In the genomic region with DNA sequence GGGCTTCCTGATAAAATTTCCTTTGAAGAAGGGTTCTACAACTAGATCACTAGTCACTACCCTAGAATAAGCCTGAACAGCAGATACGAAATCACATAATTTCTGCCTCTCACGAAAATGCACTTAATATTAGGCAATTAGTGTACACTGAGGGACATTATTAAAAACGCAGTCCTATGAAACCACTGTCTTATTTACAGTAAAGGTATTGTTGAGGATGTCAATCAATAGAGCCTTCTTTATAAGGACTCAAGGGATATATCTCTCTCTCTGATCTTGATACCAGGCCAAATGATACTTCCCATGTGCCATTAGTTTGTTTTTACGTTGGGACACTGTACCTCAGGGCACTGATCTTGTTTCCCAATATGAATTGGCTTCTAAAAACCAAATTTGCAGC, we compare ENCODE assay signal across 28 cellular contexts. TPM values are rescaled to one million over a fixed set of nuclear protein-coding genes. Genes with fewer than 3 reads are reported as not detected.
DNase-seq lines count a peak whose midpoint lies in the region; ATAC-seq, FAIRE-seq and TF ChIP-seq lines count a peak whose summit lies in the region.
"Had no signal": no experiment of that assay in that cellular context is flagged by ENCODE, and none has a peak within 500 bp of the region (broad histone marks: within the 10 kb centered on the region; RNA-seq: fewer than 3 reads in every experiment).

No MANE protein-coding gene starts in this region.

- no peak overlapping the region for H3K4ac ChIP-seq in neuronal stem cell (ENCODE audit: low read length)

- no peak for ATAC-seq in A549
- ATAC-seq in GM18520 (IDR thresholded peaks at IDR 0.05; ENCODE audit: unreplicated experiment): no peak
- ATAC-seq: GM12878 had no signal

- TF ChIP-seq EP300 in A549 (IDR thresholded peaks at IDR 0.05): no peak

- no peak overlapping the region for H2BK5ac ChIP-seq in neuronal stem cell (ENCODE audit: low read length)

- no peaks in the 10 kb centered on the region for H3K79me1 ChIP-seq in neuronal stem cell (ENCODE audit: low read depth, low read length)

- no peak overlapping the region for H2AK5ac ChIP-seq in neuronal stem cell (ENCODE audit: low read depth, low read length)

- no peak overlapping the region for H3K4me3 Mint-ChIP-seq in Caco-2 (ENCODE audit: unreplicated experiment)
- H3K4me3 Mint-ChIP-seq: CD14-positive monocyte; CD4-positive, alpha-beta memory T cell; CD4-positive, CD25-positive, alpha-beta regulatory T cell; CD8-positive, alpha-beta memory T cell had no signal

- H3K27ac Mint-ChIP-seq in Caco-2 (ENCODE audit: unreplicated experiment): peak overlapping the region; percentile 63
- H3K27ac Mint-ChIP-seq: CD4-positive, alpha-beta memory T cell; CD4-positive, CD25-positive, alpha-beta regulatory T cell had no signal

- H3K4me1 ChIP-seq in A549 (no peaks in the 10 kb centered on the region), Caco-2 (peaks cover 24% of the 10 kb centered on the region), PC-9 (replicated peaks; ENCODE audit: insufficient read depth) (peaks cover 25% of the 10 kb centered on the region), neuronal stem cell (ENCODE audit: control insufficient read depth in 2 of 2, insufficient read depth in 1 of 2, low read depth in 1 of 2, low read length in 2 of 2) (no peaks in the 10 kb centered on the region)

- no peaks in the 10 kb centered on the region for H3K27me3 ChIP-seq in Caco-2 (replicated peaks; ENCODE audit: control insufficient read depth, insufficient read depth, low read length)
- H3K27me3 ChIP-seq in PC-9 (ENCODE audit: insufficient read depth, low read depth): no peaks in the 10 kb centered on the region
- H3K27me3 ChIP-seq in neuronal stem cell (ENCODE audit: control insufficient read depth in 3 of 3, insufficient read depth in 3 of 3, low read depth in 1 of 3, low read length in 3 of 3): no peaks in the 10 kb centered on the region
- H3K27me3 ChIP-seq: BE2C, BLaER1 had no signal

- no peak overlapping the region for H3K18ac ChIP-seq in neuronal stem cell (ENCODE audit: low read length)

- H3K4me3 ChIP-seq in A549 (no peak overlapping the region), Caco-2 (ENCODE audit: low read depth, low read length) (no peak overlapping the region), LNCaP clone FGC (ENCODE audit: low read depth, low read length) (no peak overlapping the region), PC-9 (no peak overlapping the region), neuronal stem cell (ENCODE audit: low read length in 2 of 2) (no peak overlapping the region)
- H3K4me3 ChIP-seq: BLaER1, GM12878 had no signal

- BruUV-seq in Caco-2 (replicated peaks; lab: Mats Ljungman, UMichigan) (no TSS peak), PC-9 (replicated peaks; lab: Mats Ljungman, UMichigan) (no TSS peak)

- no peaks in the 10 kb centered on the region for H3K9me3 Mint-ChIP-seq in Caco-2 (ENCODE audit: unreplicated experiment)
- H3K9me3 Mint-ChIP-seq: CD14-positive monocyte; CD4-positive, alpha-beta memory T cell; CD4-positive, CD25-positive, alpha-beta regulatory T cell; CD8-positive, alpha-beta memory T cell had no signal

- no peaks in the 10 kb centered on the region for H3K79me2 ChIP-seq in PC-9 (ENCODE audit: low read depth)

- no peak for TF ChIP-seq POLR2A in A549 (IDR thresholded peaks at IDR 0.05; ENCODE audit: low read length)

- no peak overlapping the region for H3K9ac ChIP-seq in neuronal stem cell (ENCODE audit: low read depth, low read length, poor library complexity)
- H3K9ac ChIP-seq: BLaER1 had no signal

- no peaks in the 10 kb centered on the region for H3K27me3 Mint-ChIP-seq in Caco-2 (ENCODE audit: insufficient read depth, unreplicated experiment)
- H3K27me3 Mint-ChIP-seq: CD4-positive, alpha-beta memory T cell; CD4-positive, CD25-positive, alpha-beta regulatory T cell; CD8-positive, alpha-beta memory T cell had no signal

- no peak overlapping the region for H2BK15ac ChIP-seq in neuronal stem cell (ENCODE audit: low read length)

- H3F3A ChIP-seq in PC-9 (ENCODE audit: insufficient read depth, low read depth): no peaks in the 10 kb centered on the region; the same call in none of the 2 replicates

- intact Hi-C loops in Caco-2 (cut with micrococcal nuclease; ENCODE audit: unreplicated experiment) (no loop called here), PC-9 (cut with micrococcal nuclease; ENCODE audit: unreplicated experiment) (no loop called here)

- no peak for TF ChIP-seq RAD21 in A549 (conservative IDR thresholded peaks at IDR 0.05 in 1 of 2, IDR thresholded peaks at IDR 0.05 in 1 of 2)

- CTCF ChIA-PET in A549 (lab: Yijun Ruan, JAX): no interaction called here
- CTCF ChIA-PET in Caco-2 (lab: Charles Lee): no interaction called here
- CTCF ChIA-PET in PC-9 (lab: Charles Lee): no interaction called here

- H2AFZ ChIP-seq in PC-9 (no peak overlapping the region), neuronal stem cell (ENCODE audit: low read length) (no peak overlapping the region)

- no peak overlapping the region for H3K23ac ChIP-seq in neuronal stem cell (ENCODE audit: low read depth, low read length, poor library complexity)

- TF ChIP-seq CTCF in A549 (IDR thresholded peaks at IDR 0.05) (no peak), Caco-2 (IDR thresholded peaks at IDR 0.05; ENCODE audit: insufficient read depth in 1 of 2, low read depth in 1 of 2, low read length in 1 of 2, severe bottlenecking in 1 of 2, unreplicated experiment in 1 of 2) (no peak), LNCaP clone FGC (IDR thresholded peaks at IDR 0.05; ENCODE audit: control insufficient read depth, extremely low read depth, insufficient read depth) (no peak), PC-9 (conservative IDR thresholded peaks at IDR 0.05) (no peak)

- H3K36me3 Mint-ChIP-seq in Caco-2 (ENCODE audit: insufficient read depth, unreplicated experiment): peaks cover 6% of the 10 kb centered on the region
- H3K36me3 Mint-ChIP-seq: CD4-positive, CD25-positive, alpha-beta regulatory T cell had no signal

- H3K27ac ChIP-seq in A549: no peak overlapping the region
- no peak overlapping the region for H3K27ac ChIP-seq in PC-9
- no peak overlapping the region for H3K27ac ChIP-seq in neuronal stem cell (replicated peaks; ENCODE audit: low read length)
- H3K27ac ChIP-seq: 22Rv1, BLaER1 had no signal

- no peak overlapping the region for H3K14ac ChIP-seq in neuronal stem cell (ENCODE audit: low read length)

- H2BK120ac ChIP-seq in neuronal stem cell (ENCODE audit: low read depth, low read length): no peak overlapping the region

- H3K36me3 ChIP-seq in Caco-2 (ENCODE audit: control insufficient read depth, insufficient read depth, low read length) (no peaks in the 10 kb centered on the region; the same call in 1 of the 2 replicates), PC-9 (ENCODE audit: low read depth) (peaks cover 13% of the 10 kb centered on the region; the same call in 1 of the 2 replicates), neuronal stem cell (replicated peaks in 1 of 2; ENCODE audit: control insufficient read depth in 2 of 2, insufficient read depth in 2 of 2, low read length in 2 of 2) (peaks cover 0 to 3% of the 10 kb centered on the region in 2 donors)
- H3K36me3 ChIP-seq: BE2C had no signal

- DNase-seq in A549 (ENCODE audit: low read depth in 1 of 2, low spot score in 1 of 2) (no peak), Caco-2 (no peak), LNCaP clone FGC (ENCODE audit: low read depth) (peak; percentile 55), PC-9 (no peak), NCI-H1105 (lab: John Stamatoyannopoulos, UW) (no peak), neuronal stem cell (ENCODE audit: low spot score) (no peak)
- DNase-seq in activated naive CD4-positive, alpha-beta T cell (lab: John Stamatoyannopoulos, UW): no peak
- DNase-seq: ACHN; BE2C; C1 segment of cervical spinal cord; CD4-positive, alpha-beta memory T cell; CD8-positive, alpha-beta memory T cell; DMS 273 treated with DMSO at 0.1 percent for 48 hours; DMS153; DMS53; DMS79; DND-41; EL; GDM1 had no signal

- no peaks in the 10 kb centered on the region for H3K9me2 ChIP-seq in PC-9 (ENCODE audit: insufficient read depth)

- no peak overlapping the region for H2BK12ac ChIP-seq in neuronal stem cell (ENCODE audit: low read length)

- no peak overlapping the region for H4K91ac ChIP-seq in neuronal stem cell (ENCODE audit: low read depth, low read length, poor library complexity)

- no peaks in the 10 kb centered on the region; the same call in 1 of the 2 replicates for H4K20me1 ChIP-seq in PC-9 (ENCODE audit: insufficient read depth)

- peak; percentile 56 for FAIRE-seq in A549 (lab: Jason Lieb, UNC)
- FAIRE-seq: GM12892, GM18507, GM19239 had no signal

- H3K9me3 ChIP-seq in A549 (no peaks in the 10 kb centered on the region), Caco-2 (no peaks in the 10 kb centered on the region), PC-9 (ENCODE audit: insufficient read depth, low read depth) (no peaks in the 10 kb centered on the region), neuronal stem cell (replicated peaks in 1 of 2; ENCODE audit: control insufficient read depth in 2 of 2, insufficient read depth in 1 of 2, low read depth in 1 of 2, low read length in 2 of 2) (no peaks in the 10 kb centered on the region)
- H3K9me3 ChIP-seq: BE2C had no signal

- 94% methylated on average over 4 of the region's 4 CpGs for WGBS in A549 (ENCODE audit: missing lambda C conversion rate)
- WGBS in neuronal stem cell (ENCODE audit: extremely low coverage in 2 of 2, insufficient read length in 2 of 2, insufficient replicate concordance in 1 of 2), 2 donors: no CpG with 5 or more reads among the region's 4 CpGs

- H4K8ac ChIP-seq in neuronal stem cell (ENCODE audit: low read depth, low read length): no peak overlapping the region

- peaks cover 29% of the 10 kb centered on the region for H3K4me1 Mint-ChIP-seq in Caco-2 (ENCODE audit: low read depth, unreplicated experiment)
- H3K4me1 Mint-ChIP-seq: CD14-positive monocyte had no signal

- POLR2A ChIA-PET in A549 (lab: Yijun Ruan, JAX) (no interaction called here), Caco-2 (lab: Charles Lee) (no interaction called here), PC-9 (lab: Charles Lee; ENCODE audit: unreplicated experiment) (no interaction called here)

- no peak overlapping the region for H3K4me2 ChIP-seq in A549
- peak overlapping the region; percentile 46 for H3K4me2 ChIP-seq in PC-9
- no peak overlapping the region for H3K4me2 ChIP-seq in neuronal stem cell (ENCODE audit: insufficient read depth, low read length, poor library complexity, severe bottlenecking)
- H3K4me2 ChIP-seq: BLaER1 had no signal

TF ChIP-seq in A549, 52 proteins besides CTCF, POLR2A, EP300 and RAD21 (continues in another document):
- TF ChIP-seq, protein P1, sequence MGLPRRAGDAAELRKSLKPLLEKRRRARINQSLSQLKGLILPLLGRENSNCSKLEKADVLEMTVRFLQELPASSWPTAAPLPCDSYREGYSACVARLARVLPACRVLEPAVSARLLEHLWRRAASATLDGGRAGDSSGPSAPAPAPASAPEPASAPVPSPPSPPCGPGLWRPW (IDR thresholded peaks at IDR 0.05): no peak

RNA-seq across cellular contexts. Expression of a gene that starts 59.6 kb away (rescaled TPM):
- polyA plus RNA-seq in A549 (2011; rRNA removed) (395 and 412 TPM in 2 replicates), A549 (2017; fragmentation: RNase III; extraction: RNeasy Plus Mini Kit Qiagen cat#74134 plus additional on column Dnase treatment) (235 to 243 TPM (median 243 TPM) in 3 replicates)
- polyA plus RNA-seq in A549 (2012; cell fraction: cytosol; rRNA removed): 207 and 218 TPM in 2 replicates
- 73.2 and 78.9 TPM in 2 replicates for polyA plus RNA-seq in A549 (2012; cell fraction: nucleus; rRNA removed)
- 159 and 171 TPM in 2 replicates for polyA minus RNA-seq in A549 (2011; rRNA and poly(A)+ RNA removed)
- total RNA-seq in Caco-2 (2022) (241 and 260 TPM in 2 replicates), PC-9 (2021) (158 and 187 TPM in 2 replicates)
- 73.4 TPM for polyA plus RNA-seq in neuronal stem cell (2013, experiment 1 of 2)
- polyA plus RNA-seq in neuronal stem cell (2013, experiment 2 of 2): 75.7 TPM
